Comparison of ENCODE assay signal across 25 cellular contexts in genomic region chr15:63430766-63431451, GRCh38. TPM values are rescaled to one million over a fixed set of nuclear protein-coding genes. Genes with fewer than 3 reads are reported as not detected.
DNase-seq lines count a peak whose midpoint lies in the region; ATAC-seq, FAIRE-seq and TF ChIP-seq lines count a peak whose summit lies in the region.
"Had no signal": no experiment of that assay in that cellular context is flagged by ENCODE, and none has a peak within 500 bp of the region (broad histone marks: within the 10 kb centered on the region; RNA-seq: fewer than 3 reads in every experiment).

No MANE protein-coding gene starts in this region.

- CTCF ChIA-PET in K562 (lab: Yijun Ruan, JAX; ENCODE audit: low intra/inter-chr PET ratio), result no interaction called here

- peaks cover 51% of the 10 kb centered on the region for H3K4me1 Mint-ChIP-seq in nephron

- H3K27ac ChIP-seq in K562 (ENCODE audit: extremely low read depth, low read depth, low read length), result no peak overlapping the region
- H3K27ac ChIP-seq: 22Rv1, KMS-11, PC-9 had no signal

- peaks cover 3% of the 10 kb centered on the region for H3K36me3 Mint-ChIP-seq in nephron (ENCODE audit: low read depth)
- H3K36me3 Mint-ChIP-seq: CD8-positive, alpha-beta T cell had no signal

- TF ChIP-seq RAD21 in K562 (CRISPR knock-in tag; conservative IDR thresholded peaks at IDR 0.05 in 1 of 2, IDR thresholded peaks at IDR 0.05 in 1 of 2), result no peak

- peaks cover 5% of the 10 kb centered on the region for H3K27me3 Mint-ChIP-seq in nephron (ENCODE audit: low read depth)

- H3K9ac ChIP-seq in K562 (ENCODE audit: insufficient read depth in 1 of 2, low read depth in 2 of 2, low read length in 2 of 2), result no peak overlapping the region
- H3K9ac ChIP-seq: KMS-11 had no signal

- intact Hi-C loops in K562 (cut with micrococcal nuclease), result no loop called here

- no peak overlapping the region for H3K4me2 ChIP-seq in K562 (ENCODE audit: insufficient read depth, low read length)
- H3K4me2 ChIP-seq: KMS-11, PC-9 had no signal

- no peaks in the 10 kb centered on the region for H4K20me1 ChIP-seq in K562 (replicated peaks; ENCODE audit: control insufficient read depth, insufficient read depth, low read length)

- in situ Hi-C loops in K562 (cut with MboI), result no loop called here

- peaks cover 6% of the 10 kb centered on the region for H3K9me3 Mint-ChIP-seq in nephron
- H3K9me3 Mint-ChIP-seq: CD8-positive, alpha-beta T cell had no signal

- TF ChIP-seq POLR2A in K562 (conservative IDR thresholded peaks at IDR 0.05), result no peak

- no TSS peak for BruUV-seq in K562 (replicated peaks; lab: Mats Ljungman, UMichigan)

- WGBS in K562 (ENCODE audit: insufficient coverage, low coverage, missing lambda C conversion rate), result 7% methylated on average over 6 of the region's 6 CpGs

- no peaks in the 10 kb centered on the region for H3K79me2 ChIP-seq in K562 (ENCODE audit: control insufficient read depth, insufficient read depth, low read length)

- no peak for TF ChIP-seq EP300 in K562 (IDR thresholded peaks at IDR 0.05; ENCODE audit: low read length)

- H3K9me3 ChIP-seq in K562 (replicated peaks; ENCODE audit: control insufficient read depth, insufficient read depth, low read depth, low read length), result no peaks in the 10 kb centered on the region

- ATAC-seq in K562 (no peak), HG03442 (IDR thresholded peaks at IDR 0.05; ENCODE audit: unreplicated experiment) (no peak), GM19324 (IDR thresholded peaks at IDR 0.05; ENCODE audit: low FRiP score, unreplicated experiment) (no peak), HG02678 (IDR thresholded peaks at IDR 0.05; ENCODE audit: unreplicated experiment) (no peak)
- ATAC-seq: CD8-positive, alpha-beta T cell; HepG2 had no signal

- TF ChIP-seq CTCF in K562 (IDR thresholded peaks at IDR 0.05 in 2 of 3, conservative IDR thresholded peaks at IDR 0.05 in 1 of 3; ENCODE audit: insufficient read depth in 2 of 3, low read depth in 1 of 3, low read length in 3 of 3), result no peak
- TF ChIP-seq CTCF in nephron (IDR thresholded peaks at IDR 0.05; ENCODE audit: unreplicated experiment in 3 of 3), result no peak

- H3K4me3 Mint-ChIP-seq in nephron, result no peak overlapping the region
- H3K4me3 Mint-ChIP-seq: CD8-positive, alpha-beta T cell had no signal

- H3K4me3 ChIP-seq in K562, result no peak overlapping the region
- H3K4me3 ChIP-seq: MG63, PC-9 had no signal

- H3K27me3 ChIP-seq in K562 (ENCODE audit: control insufficient read depth in 2 of 2, insufficient read depth in 2 of 2, low read length in 2 of 2), result no peaks in the 10 kb centered on the region
- H3K27me3 ChIP-seq: MG63 had no signal

- POLR2A ChIA-PET in K562 (lab: Yijun Ruan, JAX), result no interaction called here

- H3K9me1 ChIP-seq in K562 (ENCODE audit: control insufficient read depth, insufficient read depth, low read length), result no peaks in the 10 kb centered on the region

- FAIRE-seq in K562 (lab: Jason Lieb, UNC), result peak; percentile 11
- FAIRE-seq: D721Med, G401.6, GM12891, GM18507, H1, HepG2 had no signal

- no peaks in the 10 kb centered on the region for H3K36me3 ChIP-seq in K562 (ENCODE audit: control insufficient read depth, insufficient read depth, low read length)
- H3K36me3 ChIP-seq: MG63 had no signal

- H3K27ac Mint-ChIP-seq in nephron, result peak overlapping the region in 2 of 3 experiments; percentile 22 to 99
- H3K27ac Mint-ChIP-seq: CD8-positive, alpha-beta T cell had no signal

- DNase-seq in DMS 273 (lab: John Stamatoyannopoulos, UW; ENCODE audit: unreplicated experiment) (peak; percentile 4), DMS 273 treated with DMSO at 0.1 percent for 48 hours (lab: John Stamatoyannopoulos, UW) (no peak), LoVo (ENCODE audit: low spot score) (peak; percentile 11), K562 (ENCODE audit: extremely low read depth in 1 of 4, low spot score in 3 of 4) (no peak)
- DNase-seq: CD8-positive, alpha-beta T cell; DND-41; MG63; NCI-H1092; NCI-H1694 treated with DMSO at 0.1 percent for 48 hours; NCI-H2171; NCI-H446; NCI-H774; PC-9 had no signal

- peaks cover 4 to 12% of the 10 kb centered on the region in 2 experiments; a peak in 3 of 5 replicates for H3K4me1 ChIP-seq in K562 (replicated peaks in 1 of 2; ENCODE audit: control insufficient read depth in 2 of 2, insufficient read depth in 2 of 2, low read length in 2 of 2)

- no peak overlapping the region for H2AFZ ChIP-seq in K562 (ENCODE audit: low read depth, low read length)
- H2AFZ ChIP-seq: PC-9 had no signal

TF ChIP-seq in K562, 482 proteins besides CTCF, POLR2A, EP300 and RAD21:
- TF ChIP-seq, protein P1, sequence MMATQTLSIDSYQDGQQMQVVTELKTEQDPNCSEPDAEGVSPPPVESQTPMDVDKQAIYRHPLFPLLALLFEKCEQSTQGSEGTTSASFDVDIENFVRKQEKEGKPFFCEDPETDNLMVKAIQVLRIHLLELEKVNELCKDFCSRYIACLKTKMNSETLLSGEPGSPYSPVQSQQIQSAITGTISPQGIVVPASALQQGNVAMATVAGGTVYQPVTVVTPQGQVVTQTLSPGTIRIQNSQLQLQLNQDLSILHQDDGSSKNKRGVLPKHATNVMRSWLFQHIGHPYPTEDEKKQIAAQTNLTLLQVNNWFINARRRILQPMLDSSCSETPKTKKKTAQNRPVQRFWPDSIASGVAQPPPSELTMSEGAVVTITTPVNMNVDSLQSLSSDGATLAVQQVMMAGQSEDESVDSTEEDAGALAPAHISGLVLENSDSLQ (IDR thresholded peaks at IDR 0.05), result peak; percentile 69
- TF ChIP-seq, protein P2, sequence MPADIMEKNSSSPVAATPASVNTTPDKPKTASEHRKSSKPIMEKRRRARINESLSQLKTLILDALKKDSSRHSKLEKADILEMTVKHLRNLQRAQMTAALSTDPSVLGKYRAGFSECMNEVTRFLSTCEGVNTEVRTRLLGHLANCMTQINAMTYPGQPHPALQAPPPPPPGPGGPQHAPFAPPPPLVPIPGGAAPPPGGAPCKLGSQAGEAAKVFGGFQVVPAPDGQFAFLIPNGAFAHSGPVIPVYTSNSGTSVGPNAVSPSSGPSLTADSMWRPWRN (IDR thresholded peaks at IDR 0.05; ENCODE audit: low read depth), result no peak

RNA-seq across cellular contexts. Expression of gene CA12, which starts 49.3 kb away (rescaled TPM):
- total RNA-seq in K562 (2011; cell fraction: chromatin; rRNA removed; ENCODE audit: low replicate concordance), result 0.25 and 0.33 TPM in 2 replicates
- not detected in 2 replicates for total RNA-seq in K562 (2011; cell fraction: nucleolus; rRNA removed)
- not detected in 2 replicates for total RNA-seq in K562 (2011; cell fraction: nucleoplasm; rRNA removed)
- 0.16 and 0.18 TPM in 2 replicates for total RNA-seq in K562 (2014; rRNA removed)
- total RNA-seq in K562 (2014; rRNA removed; fragmentation: Illumina TruSeq; extraction: Trizol), result 0.07 and 0.13 TPM in 2 replicates
- total RNA-seq in K562 (2015; rRNA removed; fragmentation: Illumina TruSeq; extraction: Trizol), result 0.22 and 0.23 TPM in 2 replicates
- total RNA-seq in K562 (2021), result 0.07 and 0.09 TPM in 2 replicates
- 0.01 and 0.05 TPM in 2 replicates for polyA plus RNA-seq in K562 (2011; rRNA removed)
- 0.09 TPM in 1 of 2 replicates, not detected in the other for polyA plus RNA-seq in K562 (2011; cell fraction: cytosol; rRNA removed)
- 0.11 and 0.42 TPM in 2 replicates for polyA plus RNA-seq in K562 (2011; cell fraction: nucleus; rRNA removed)
- polyA plus RNA-seq in K562 (2012), result 0.72 and 5.0 TPM in 2 replicates
- polyA plus RNA-seq in K562 (2014; fragmentation: Illumina TruSeq; extraction: Trizol), result 0.19 and 0.47 TPM in 2 replicates
- under 1 TPM in 1 of 2 experiments, not detected in 1; 0.11 TPM for polyA plus RNA-seq in K562 (2014; fragmentation: Nextera tagmentation; extraction: Ambion mirVana)
- 0.78 and 0.89 TPM in 2 replicates for polyA plus RNA-seq in K562 (2014; rRNA removed)
- 0.04 and 0.12 TPM in 2 replicates for polyA minus RNA-seq in K562 (2011; rRNA and poly(A)+ RNA removed)
- not detected in 2 replicates for polyA minus RNA-seq in K562 (2011; cell fraction: cytosol; rRNA and poly(A)+ RNA removed)
- polyA minus RNA-seq in K562 (2011; cell fraction: nucleus; rRNA and poly(A)+ RNA removed), result 0.11 TPM in 1 of 2 replicates, not detected in the other
- total RNA-seq: CD8-positive, alpha-beta T cell had no signal

Comparison
In these comparisons a context has a peak if more than half of its experiments do, and no peak if none do; other contexts are left out.
1. DNase-seq: peak in DMS 273 (single experiment) and LoVo (single experiment); none in DMS 273 treated with DMSO at 0.1 percent for 48 hours (single experiment) and K562 (0 of 4).